ENCODE assay signal across 10 cellular contexts in the genomic region with DNA sequence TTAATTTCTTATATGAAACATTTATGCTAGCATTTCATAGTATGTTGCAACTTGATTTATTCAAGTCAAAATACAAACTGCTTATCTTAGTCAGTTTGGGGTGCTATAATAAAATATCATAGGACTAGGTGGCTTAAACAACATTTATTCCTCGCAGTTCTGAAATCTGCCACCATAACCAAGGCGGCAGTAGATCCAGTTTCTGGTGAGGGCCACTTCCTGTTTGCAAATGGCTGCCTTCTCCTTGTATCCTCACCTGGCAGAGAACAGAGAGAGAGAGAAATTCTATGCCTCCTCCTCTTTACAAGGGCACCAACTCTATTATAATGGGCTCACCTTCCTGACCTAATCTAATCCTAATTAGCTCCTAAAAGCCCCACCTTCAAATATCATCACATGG.
A peak's percentile ranks its signal among the peaks of the same experiment; 100 is the strongest.
DNase-seq lines count a peak whose midpoint lies in the region; ATAC-seq, FAIRE-seq and TF ChIP-seq lines count a peak whose summit lies in the region.
"Had no signal": no experiment of that assay in that cellular context is flagged by ENCODE, and none has a peak within 500 bp of the region (broad histone marks: within the 10 kb centered on the region; RNA-seq: fewer than 3 reads in every experiment).

No MANE protein-coding gene starts in this region.

- H3K27ac Mint-ChIP-seq in activated T-helper 1 cell treated with anti-CD3 and anti-CD28 coated beads, Interleukin-12 subunit alpha, Interleukin-12 subunit beta, Interleukin-2, Interleukin-4 antibody, amounts not matched to agents 30 ng/mL and 10 ng/mL and 1 ng/mL, durations not matched to agents 14 hours and 24 hours and 36 hours: no peak overlapping the region

- no peak for TF ChIP-seq RAD21 in GM12878 (IDR thresholded peaks at IDR 0.05; ENCODE audit: insufficient read depth, low read depth, low read length)

- H3K27me3 Mint-ChIP-seq in activated T-helper 1 cell treated with anti-CD3 and anti-CD28 coated beads, Interleukin-12 subunit alpha, Interleukin-12 subunit beta, Interleukin-2, Interleukin-4 antibody, amounts not matched to agents 30 ng/mL and 10 ng/mL and 1 ng/mL, durations not matched to agents 14 hours and 24 hours and 36 hours (ENCODE audit: insufficient read depth): no peaks in the 10 kb centered on the region

- no peaks in the 10 kb centered on the region for H3K36me3 Mint-ChIP-seq in activated T-helper 1 cell treated with anti-CD3 and anti-CD28 coated beads, Interleukin-12 subunit alpha, Interleukin-12 subunit beta, Interleukin-2, Interleukin-4 antibody, amounts not matched to agents 30 ng/mL and 10 ng/mL and 1 ng/mL, durations not matched to agents 14 hours and 24 hours and 36 hours (ENCODE audit: low read depth)

- FAIRE-seq in GM12878 (lab: Jason Lieb, UNC): no peak
- FAIRE-seq: colon, HTR-8/SVneo had no signal

- no TSS peak for BruUV-seq in GM12878 (replicated peaks; lab: Mats Ljungman, UMichigan)

- H4K20me1 ChIP-seq in GM12878 (ENCODE audit: control insufficient read depth, insufficient read depth): no peaks in the 10 kb centered on the region

- H3K27ac ChIP-seq in GM12878 (ENCODE audit: control insufficient read depth, insufficient read depth): no peak overlapping the region

- CTCF ChIA-PET in GM12878 (lab: Yijun Ruan, JAX): no interaction called here

- H3K9ac ChIP-seq in GM12878 (ENCODE audit: control insufficient read depth, insufficient read depth, low read length): no peak overlapping the region

- no peak for TF ChIP-seq POLR2A in GM12878 (IDR thresholded peaks at IDR 0.05; ENCODE audit: low read depth, low read length)

- POLR2A ChIA-PET in GM12878 (lab: Charles Lee): no interaction called here

- TF ChIP-seq CTCF in BE2C (IDR thresholded peaks at IDR 0.05; ENCODE audit: low read depth, low read length) (peak; percentile 53), GM12878 (IDR thresholded peaks at IDR 0.05 in 2 of 3, conservative IDR thresholded peaks at IDR 0.05 in 1 of 3; ENCODE audit: control insufficient read depth in 2 of 3, extremely low read depth in 1 of 3, insufficient read depth in 1 of 3, low read depth in 3 of 3, low read length in 3 of 3) (peak in 2 of 3 experiments; percentile 7 to 22; a peak in 1 of 6 replicates)

- H3K27me3 ChIP-seq in BE2C (no peaks in the 10 kb centered on the region), GM12878 (replicated peaks in 1 of 2; ENCODE audit: control insufficient read depth in 2 of 2, insufficient read depth in 2 of 2, low read length in 1 of 2) (no peaks in the 10 kb centered on the region)

- no peak for TF ChIP-seq EP300 in GM12878 (IDR thresholded peaks at IDR 0.05; ENCODE audit: borderline replicate concordance in 1 of 2, control insufficient read depth in 1 of 2, low read depth in 2 of 2, low read length in 2 of 2)

- H3K9me3 Mint-ChIP-seq in activated T-helper 1 cell treated with anti-CD3 and anti-CD28 coated beads, Interleukin-12 subunit alpha, Interleukin-12 subunit beta, Interleukin-2, Interleukin-4 antibody, amounts not matched to agents 30 ng/mL and 10 ng/mL and 1 ng/mL, durations not matched to agents 14 hours and 24 hours and 36 hours: no peaks in the 10 kb centered on the region

- ATAC-seq in GM18868 (IDR thresholded peaks at IDR 0.05; ENCODE audit: unreplicated experiment): peak; percentile 78
- ATAC-seq in GM12878: peak; percentile 79
- ATAC-seq in GM21515 (IDR thresholded peaks at IDR 0.05; ENCODE audit: unreplicated experiment): no peak

- DNase-seq in BE2C (peak; percentile 30), GM12878 (ENCODE audit: low read depth, low spot score) (no peak), NCI-H1417 treated with DMSO at 0.1 percent for 48 hours (lab: John Stamatoyannopoulos, UW) (no peak)
- peak; percentile 27 for DNase-seq in Jurkat, Clone E6-1 (ENCODE audit: low read depth, low spot score)
- no peak for DNase-seq in activated CD4-positive, CD25-positive, alpha-beta regulatory T cell (lab: John Stamatoyannopoulos, UW)
- no peak for DNase-seq in activated T-helper 1 cell treated with anti-CD3 and anti-CD28 coated beads, Interleukin-12 subunit alpha, Interleukin-12 subunit beta, Interleukin-2, Interleukin-4 antibody, amounts not matched to agents 30 ng/mL and 10 ng/mL and 1 ng/mL, durations not matched to agents 14 hours and 24 hours and 36 hours (ENCODE audit: low spot score)

- H3K4me1 ChIP-seq in BE2C (no peaks in the 10 kb centered on the region; the same call in 1 of the 2 replicates), GM12878 (ENCODE audit: control insufficient read depth, insufficient read depth, low read length) (no peaks in the 10 kb centered on the region)

- intact Hi-C loops in GM12878 (cut with micrococcal nuclease; ENCODE audit: unreplicated experiment): no loop called here
- intact Hi-C loops in activated T-helper 1 cell treated with anti-CD3 and anti-CD28 coated beads, Interleukin-12 subunit alpha, Interleukin-12 subunit beta, Interleukin-2, Interleukin-4 antibody, amounts not matched to agents 30 ng/mL and 10 ng/mL and 1 ng/mL, durations not matched to agents 14 hours and 24 hours and 36 hours (cut with micrococcal nuclease): no loop called here

- H3K36me3 ChIP-seq in BE2C (no peaks in the 10 kb centered on the region), GM12878 (ENCODE audit: control insufficient read depth in 2 of 2, insufficient read depth in 2 of 2, low read length in 1 of 2) (no peaks in the 10 kb centered on the region)

- RAD21 ChIA-PET in GM12878 (lab: Charles Lee; ENCODE audit: unreplicated experiment): no interaction called here

- H3K4me1 Mint-ChIP-seq in activated T-helper 1 cell treated with anti-CD3 and anti-CD28 coated beads, Interleukin-12 subunit alpha, Interleukin-12 subunit beta, Interleukin-2, Interleukin-4 antibody, amounts not matched to agents 30 ng/mL and 10 ng/mL and 1 ng/mL, durations not matched to agents 14 hours and 24 hours and 36 hours (ENCODE audit: low read depth): no peaks in the 10 kb centered on the region

- H3K4me2 ChIP-seq in GM12878 (ENCODE audit: control insufficient read depth, insufficient read depth): no peak overlapping the region

- no peaks in the 10 kb centered on the region for H3K79me2 ChIP-seq in GM12878 (ENCODE audit: control insufficient read depth, insufficient read depth, low read length)

- in situ Hi-C loops in GM12878 (cut with MboI): no loop called here

- no peaks in the 10 kb centered on the region for H3K9me3 ChIP-seq in BE2C
- H3K9me3 ChIP-seq in GM12878 (replicated peaks; ENCODE audit: control insufficient read depth, insufficient read depth, low read length): no peaks in the 10 kb centered on the region

- SMC1A ChIA-PET in GM12878 (lab: Charles Lee; ENCODE audit: uncharacterized antibody, unreplicated experiment): no interaction called here

- H3K4me3 Mint-ChIP-seq in activated T-helper 1 cell treated with anti-CD3 and anti-CD28 coated beads, Interleukin-12 subunit alpha, Interleukin-12 subunit beta, Interleukin-2, Interleukin-4 antibody, amounts not matched to agents 30 ng/mL and 10 ng/mL and 1 ng/mL, durations not matched to agents 14 hours and 24 hours and 36 hours: no peak overlapping the region

- WGBS in GM12878 (ENCODE audit: insufficient coverage, insufficient replicate concordance, low lambda C conversion rate, missing lambda C conversion rate): 94% methylated on average over 2 of the region's 2 CpGs

- H3K4me3 ChIP-seq in BE2C (ENCODE audit: low read depth, low read length): no peak overlapping the region
- no peak overlapping the region for H3K4me3 ChIP-seq in Jurkat, Clone E6-1 (ENCODE audit: low read length)
- no peak overlapping the region for H3K4me3 ChIP-seq in GM12878

- peak overlapping the region; percentile 38 for H2AFZ ChIP-seq in GM12878 (ENCODE audit: control insufficient read depth, low read depth, low read length)

TF ChIP-seq in GM12878, 131 proteins besides CTCF, POLR2A, EP300 and RAD21 (continues in another document):
- TF ChIP-seq YY1 (IDR thresholded peaks at IDR 0.05; ENCODE audit: low read depth, low read length): peak; percentile 84
- no peak for TF ChIP-seq BACH1 (IDR thresholded peaks at IDR 0.05; ENCODE audit: borderline replicate concordance)
- peak; percentile 29; the same call in 1 of the 2 replicates for TF ChIP-seq SPI1 (IDR thresholded peaks at IDR 0.05; ENCODE audit: borderline replicate concordance, insufficient read depth, low read depth, low read length)
- TF ChIP-seq CBFB (IDR thresholded peaks at IDR 0.05; ENCODE audit: low read depth): no peak
- no peak for TF ChIP-seq BMI1 (IDR thresholded peaks at IDR 0.05; ENCODE audit: borderline replicate concordance)
- no peak for TF ChIP-seq JUNB (IDR thresholded peaks at IDR 0.05)
- no peak for TF ChIP-seq NR2F1 (conservative IDR thresholded peaks at IDR 0.05)
- TF ChIP-seq, protein P1, sequence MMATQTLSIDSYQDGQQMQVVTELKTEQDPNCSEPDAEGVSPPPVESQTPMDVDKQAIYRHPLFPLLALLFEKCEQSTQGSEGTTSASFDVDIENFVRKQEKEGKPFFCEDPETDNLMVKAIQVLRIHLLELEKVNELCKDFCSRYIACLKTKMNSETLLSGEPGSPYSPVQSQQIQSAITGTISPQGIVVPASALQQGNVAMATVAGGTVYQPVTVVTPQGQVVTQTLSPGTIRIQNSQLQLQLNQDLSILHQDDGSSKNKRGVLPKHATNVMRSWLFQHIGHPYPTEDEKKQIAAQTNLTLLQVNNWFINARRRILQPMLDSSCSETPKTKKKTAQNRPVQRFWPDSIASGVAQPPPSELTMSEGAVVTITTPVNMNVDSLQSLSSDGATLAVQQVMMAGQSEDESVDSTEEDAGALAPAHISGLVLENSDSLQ (IDR thresholded peaks at IDR 0.05): no peak
- TF ChIP-seq, protein P2, sequence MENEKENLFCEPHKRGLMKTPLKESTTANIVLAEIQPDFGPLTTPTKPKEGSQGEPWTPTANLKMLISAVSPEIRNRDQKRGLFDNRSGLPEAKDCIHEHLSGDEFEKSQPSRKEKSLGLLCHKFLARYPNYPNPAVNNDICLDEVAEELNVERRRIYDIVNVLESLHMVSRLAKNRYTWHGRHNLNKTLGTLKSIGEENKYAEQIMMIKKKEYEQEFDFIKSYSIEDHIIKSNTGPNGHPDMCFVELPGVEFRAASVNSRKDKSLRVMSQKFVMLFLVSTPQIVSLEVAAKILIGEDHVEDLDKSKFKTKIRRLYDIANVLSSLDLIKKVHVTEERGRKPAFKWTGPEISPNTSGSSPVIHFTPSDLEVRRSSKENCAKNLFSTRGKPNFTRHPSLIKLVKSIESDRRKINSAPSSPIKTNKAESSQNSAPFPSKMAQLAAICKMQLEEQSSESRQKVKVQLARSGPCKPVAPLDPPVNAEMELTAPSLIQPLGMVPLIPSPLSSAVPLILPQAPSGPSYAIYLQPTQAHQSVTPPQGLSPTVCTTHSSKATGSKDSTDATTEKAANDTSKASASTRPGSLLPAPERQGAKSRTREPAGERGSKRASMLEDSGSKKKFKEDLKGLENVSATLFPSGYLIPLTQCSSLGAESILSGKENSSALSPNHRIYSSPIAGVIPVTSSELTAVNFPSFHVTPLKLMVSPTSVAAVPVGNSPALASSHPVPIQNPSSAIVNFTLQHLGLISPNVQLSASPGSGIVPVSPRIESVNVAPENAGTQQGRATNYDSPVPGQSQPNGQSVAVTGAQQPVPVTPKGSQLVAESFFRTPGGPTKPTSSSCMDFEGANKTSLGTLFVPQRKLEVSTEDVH (IDR thresholded peaks at IDR 0.05; ENCODE audit: low read depth, partially characterized antibody): no peak
- TF ChIP-seq ZNF622 (IDR thresholded peaks at IDR 0.05): no peak
- TF ChIP-seq NBN (IDR thresholded peaks at IDR 0.05): no peak

Comparison
In these comparisons a context has a peak if more than half of its experiments do, and no peak if none do; other contexts are left out.
1. DNase-seq: peak in BE2C (single experiment) and Jurkat, Clone E6-1 (single experiment); none in GM12878 (single experiment), NCI-H1417 treated with DMSO at 0.1 percent for 48 hours (single experiment), activated CD4-positive, CD25-positive, alpha-beta regulatory T cell (0 of 4) and activated T-helper 1 cell treated with anti-CD3 and anti-CD28 coated beads, Interleukin-12 subunit alpha, Interleukin-12 subunit beta, Interleukin-2, Interleukin-4 antibody, amounts not matched to agents 30 ng/mL and 10 ng/mL and 1 ng/mL, durations not matched to agents 14 hours and 24 hours and 36 hours (single experiment).